ENCODE assay signal across 9 cellular contexts in genomic region chr13:108895220-108895704, GRCh38.
DNase-seq lines count a peak whose midpoint lies in the region; ATAC-seq and TF ChIP-seq lines count a peak whose summit lies in the region.
"Had no signal": no experiment of that assay in that cellular context is flagged by ENCODE, and none has a peak within 500 bp of the region (broad histone marks: within the 10 kb centered on the region; RNA-seq: fewer than 3 reads in every experiment).

No MANE protein-coding gene starts in this region.

- no peaks in the 10 kb centered on the region for H3K27me3 ChIP-seq in CD4-positive, alpha-beta T cell (ENCODE audit: control insufficient read depth, insufficient read depth, low read length)
- no peaks in the 10 kb centered on the region for H3K27me3 ChIP-seq in mammary epithelial cell (ENCODE audit: insufficient read depth, low read length)

- CTCF ChIA-PET in CD4-positive, alpha-beta T cell (lab: Charles Lee), result interaction anchor here (0.6 to 1.0 kb wide), 5 partner anchors 10 to 616 kb away, joined by 3 to 4 read pairs (median 3); no protein-coding TSS in a partner anchor
- CTCF ChIA-PET in mammary epithelial cell (lab: Charles Lee; ENCODE audit: low non-redundant PET), result interaction anchor here (0.6 to 0.7 kb wide), 5 partner anchors 21 to 569 kb away, joined by 3 to 9 read pairs (median 6); no protein-coding TSS in a partner anchor

- POLR2A ChIA-PET in CD4-positive, alpha-beta T cell (lab: Charles Lee), result interaction anchor here (0.9 kb wide), 1 partner anchor 553 kb away, joined by 4 read pairs; no protein-coding TSS in a partner anchor

- H3K4me1 ChIP-seq in mammary epithelial cell (ENCODE audit: insufficient read depth, low read length), result peaks cover 3% of the 10 kb centered on the region

- H3K79me2 ChIP-seq in mammary epithelial cell (ENCODE audit: insufficient read depth, low read length), result no peaks in the 10 kb centered on the region

- TF ChIP-seq CTCF in CD4-positive, alpha-beta T cell (IDR thresholded peaks at IDR 0.05), result peak; percentile 79
- peak; percentile 48 to 55 for TF ChIP-seq CTCF in mammary epithelial cell (conservative IDR thresholded peaks at IDR 0.05 in 1 of 2, IDR thresholded peaks at IDR 0.05 in 1 of 2; ENCODE audit: extremely low read depth in 1 of 2, insufficient read depth in 1 of 2, low read depth in 1 of 2, low read length in 2 of 2)

- BruUV-seq in mammary epithelial cell (replicated peaks; lab: Mats Ljungman, UMichigan), result no TSS peak

- no peaks in the 10 kb centered on the region for H3K36me3 Mint-ChIP-seq in CD4-positive, alpha-beta T cell (ENCODE audit: low read depth)
- H3K36me3 Mint-ChIP-seq: IgD-negative memory B cell had no signal

- H3K27ac Mint-ChIP-seq in CD4-positive, alpha-beta T cell, result no peak overlapping the region

- H3K9ac ChIP-seq in mammary epithelial cell (ENCODE audit: insufficient read depth, low read length), result no peak overlapping the region

- no peak overlapping the region for H3K27ac ChIP-seq in CD4-positive, alpha-beta T cell (ENCODE audit: low read depth, low read length)
- H3K27ac ChIP-seq in mammary epithelial cell (ENCODE audit: insufficient read depth, low read depth, low read length), result no peak overlapping the region

- H2AFZ ChIP-seq in mammary epithelial cell (ENCODE audit: low read depth, low read length), result no peak overlapping the region

- intact Hi-C loops in CD4-positive, alpha-beta T cell (cut with DNase I, micrococcal nuclease), result loop anchor here (1.0 to 5.0 kb wide), 5 partner anchors 572 to 1688 kb away; no protein-coding TSS in a partner anchor
- intact Hi-C loops in mammary epithelial cell (cut with micrococcal nuclease), result loop anchor here (1.0 to 10.0 kb wide), 4 partner anchors 286 to 670 kb away; no protein-coding TSS in a partner anchor

- H3K27me3 Mint-ChIP-seq in CD4-positive, alpha-beta T cell, result peaks cover 9% of the 10 kb centered on the region

- WGBS in mammary epithelial cell (ENCODE audit: low coverage, missing lambda C conversion rate), result 2% methylated on average over 5 of the region's 5 CpGs

- no peak for DNase-seq in CD4-positive, alpha-beta T cell
- DNase-seq in NCI-H460 (ENCODE audit: extremely low read depth, low read depth) (peak; percentile 48), mammary epithelial cell (peak; percentile 65), midbrain (lab: John Stamatoyannopoulos, UW) (peak; percentile 28), cortex of kidney (lab: John Stamatoyannopoulos, UW) (no peak)
- DNase-seq in NK-92 treated with Interleukin-12 subunit alpha and Interleukin-12 subunit beta, amount 100 ng/mL, for 24 hours (lab: John Stamatoyannopoulos, UW), result no peak

- no peaks in the 10 kb centered on the region for H3K9me3 Mint-ChIP-seq in CD4-positive, alpha-beta T cell
- H3K9me3 Mint-ChIP-seq: IgD-negative memory B cell had no signal

- H3K4me2 ChIP-seq in mammary epithelial cell (ENCODE audit: insufficient read depth, low read depth, low read length), result peak overlapping the region; percentile 41

- H3K9me3 ChIP-seq in CD4-positive, alpha-beta T cell (ENCODE audit: control insufficient read depth, low read length), result no peaks in the 10 kb centered on the region
- no peaks in the 10 kb centered on the region for H3K9me3 ChIP-seq in mammary epithelial cell (replicated peaks; ENCODE audit: insufficient read depth, low read length)

- no peak for ATAC-seq in CD4-positive, alpha-beta T cell (ENCODE audit: poor library complexity)
- ATAC-seq in GM21576 (IDR thresholded peaks at IDR 0.05; ENCODE audit: unreplicated experiment) (peak; percentile 47), GM21367 (IDR thresholded peaks at IDR 0.05; ENCODE audit: unreplicated experiment) (no peak)

- peaks cover 9% of the 10 kb centered on the region for H3K4me1 Mint-ChIP-seq in CD4-positive, alpha-beta T cell (ENCODE audit: low read depth)

- H3K4me3 ChIP-seq in mammary epithelial cell (replicated peaks in 1 of 3; ENCODE audit: insufficient read depth in 1 of 3, low read depth in 2 of 3, low read length in 3 of 3), result no peak overlapping the region

- in situ Hi-C loops in mammary epithelial cell (cut with MboI; ENCODE audit: low sequenced_read_pairs in 2 of 2), result loop anchor here (25.0 kb wide), 2 partner anchors 283 to 558 kb away; no protein-coding TSS in a partner anchor

- H4K20me1 ChIP-seq in mammary epithelial cell (ENCODE audit: insufficient read depth, low read length), result no peaks in the 10 kb centered on the region

- H3K36me3 ChIP-seq in mammary epithelial cell (ENCODE audit: insufficient read depth, low read length), result no peaks in the 10 kb centered on the region

- dilution Hi-C loops in mammary epithelial cell (cut with HindIII; ENCODE audit: low sequenced_read_pairs), result loop anchor here (25.0 kb wide), 1 partner anchor 558 kb away; no protein-coding TSS in a partner anchor

- no peak overlapping the region for H3K4me3 Mint-ChIP-seq in CD4-positive, alpha-beta T cell
- H3K4me3 Mint-ChIP-seq: IgD-negative memory B cell had no signal

Comparison
In these comparisons a context has a peak if more than half of its experiments do, and no peak if none do; other contexts are left out.
1. DNase-seq: peak in NCI-H460 (single experiment), mammary epithelial cell (single experiment) and midbrain (single experiment); none in CD4-positive, alpha-beta T cell (0 of 10), cortex of kidney (single experiment) and NK-92 treated with Interleukin-12 subunit alpha and Interleukin-12 subunit beta, amount 100 ng/mL, for 24 hours (single experiment).